In genomic region chr3:34882764-34883163, GRCh38 we compare ENCODE assay signal across 11 cellular contexts.
DNase-seq lines count a peak whose midpoint lies in the region; ATAC-seq, FAIRE-seq and TF ChIP-seq lines count a peak whose summit lies in the region.
"Had no signal": no experiment of that assay in that cellular context is flagged by ENCODE, and none has a peak within 500 bp of the region (broad histone marks: within the 10 kb centered on the region; RNA-seq: fewer than 3 reads in every experiment).

No MANE protein-coding gene starts in this region.

- no peak for FAIRE-seq in HTR-8/SVneo (lab: Jason Lieb, UNC)

- TF ChIP-seq CTCF in 22Rv1 (IDR thresholded peaks at IDR 0.05) (0 out of 2 replicates have a peak, but pooled peaks have one; percentile 13), fibroblast of pulmonary artery (IDR thresholded peaks at IDR 0.05; ENCODE audit: low read length, missing control alignments) (peak; percentile 55), esophagus squamous epithelium (IDR thresholded peaks at IDR 0.05) (peak in 1 of 6 experiments; percentile 16)

- peaks cover 4% of the 10 kb centered on the region for H3K4me1 ChIP-seq in SJCRH30
- H3K4me1 ChIP-seq in esophagus squamous epithelium = peaks cover 0 to 6% (median 0%) of the 10 kb centered on the region in 3 donors

- no peak for TF ChIP-seq POLR2A in esophagus squamous epithelium (IDR thresholded peaks at IDR 0.05)

- H3K27ac ChIP-seq in 22Rv1 = no peak overlapping the region
- no peak overlapping the region for H3K27ac ChIP-seq in SJCRH30
- no peak overlapping the region for H3K27ac ChIP-seq in esophagus squamous epithelium
- H3K27ac ChIP-seq: neutrophil had no signal

- H3K9me3 ChIP-seq in SJCRH30 (replicated peaks) (no peaks in the 10 kb centered on the region), esophagus squamous epithelium (no peaks in the 10 kb centered on the region)

- DNase-seq in HT1080 (ENCODE audit: low read depth) (peak; percentile 5), SJCRH30 (peak; percentile 9 to 32), fibroblast of pulmonary artery (ENCODE audit: low read depth) (peak; percentile 47), HTR-8/SVneo (ENCODE audit: insufficient read length, low spot score) (no peak), esophagus squamous epithelium (lab: John Stamatoyannopoulos, UW) (no peak), SHP77 treated with DMSO at 0.1 percent for 48 hours (lab: John Stamatoyannopoulos, UW) (no peak)
- DNase-seq: activated CD4-positive, alpha-beta T cell treated with anti-CD3 and anti-CD28 coated beads, Interleukin-2, amount 10 ng/mL, durations not matched to agents 24 days and 14 days had no signal

- 81 to 90% methylated on average over 2 of the region's 2 CpGs for WGBS in esophagus squamous epithelium, 2 donors

- H3K4me3 ChIP-seq in SJCRH30 (no peak overlapping the region), fibroblast of pulmonary artery (replicated peaks; ENCODE audit: low read depth, low read length) (no peak overlapping the region), esophagus squamous epithelium (no peak overlapping the region)

- H3K27me3 ChIP-seq in SJCRH30 (no peaks in the 10 kb centered on the region), esophagus squamous epithelium (no peaks in the 10 kb centered on the region)
- H3K27me3 ChIP-seq: neutrophil had no signal

- H3K36me3 ChIP-seq in SJCRH30 = no peaks in the 10 kb centered on the region
- H3K36me3 ChIP-seq in esophagus squamous epithelium = no peaks in the 10 kb centered on the region
- H3K36me3 ChIP-seq: neutrophil had no signal

- intact Hi-C loops in esophagus squamous epithelium (cut with DNase I) = no loop called here

- ATAC-seq in GM18511 (IDR thresholded peaks at IDR 0.05; ENCODE audit: unreplicated experiment) = no peak
- ATAC-seq: activated T-helper 17 cell treated with anti-CD3 and anti-CD28 coated beads, Interleukin-2, amount 50 U/mL, for 72 hours had no signal

Comparison
In these comparisons a context has a peak if more than half of its experiments do, and no peak if none do; other contexts are left out.
1. DNase-seq: peak in HT1080 (single experiment), SJCRH30 (2 of 2) and fibroblast of pulmonary artery (single experiment); none in HTR-8/SVneo (single experiment), esophagus squamous epithelium (single experiment) and SHP77 treated with DMSO at 0.1 percent for 48 hours (single experiment).